ENCODE assay signal across 30 cellular contexts in the genomic region with DNA sequence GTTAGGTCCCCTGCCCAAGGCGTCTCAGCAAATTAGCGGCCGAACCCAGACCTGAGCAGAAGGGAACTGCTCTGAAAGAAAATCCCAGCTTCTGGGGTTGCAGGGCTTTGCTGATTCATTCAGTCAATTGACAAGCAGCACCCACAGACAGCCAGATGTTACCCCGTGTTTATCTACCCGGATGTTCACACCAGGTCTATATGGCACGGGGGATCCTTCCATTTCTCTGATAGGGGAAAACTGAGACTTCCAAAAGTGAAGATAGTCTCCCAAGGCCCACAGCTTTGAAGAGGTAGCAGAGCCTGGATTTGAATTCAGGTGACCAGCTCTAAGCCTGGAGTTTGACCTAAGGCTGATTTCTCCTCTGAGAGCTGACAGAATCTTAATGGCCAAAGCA. TPM values are rescaled to one million over a fixed set of nuclear protein-coding genes. Genes with fewer than 3 reads are reported as not detected.
A peak's percentile ranks its signal among the peaks of the same experiment; 100 is the strongest.
DNase-seq lines count a peak whose midpoint lies in the region; ATAC-seq and TF ChIP-seq lines count a peak whose summit lies in the region.
"Had no signal": no experiment of that assay in that cellular context is flagged by ENCODE, and none has a peak within 500 bp of the region (broad histone marks: within the 10 kb centered on the region; RNA-seq: fewer than 3 reads in every experiment).

No MANE protein-coding gene starts in this region.

- no peaks in the 10 kb centered on the region for H3K9me3 ChIP-seq in SK-N-MC (ENCODE audit: low read depth, low read length)
- H3K9me3 ChIP-seq in colonic mucosa = no peaks in the 10 kb centered on the region
- no peaks in the 10 kb centered on the region for H3K9me3 ChIP-seq in mucosa of rectum (ENCODE audit: control insufficient read depth in 2 of 2, low read length in 2 of 2)
- H3K9me3 ChIP-seq: pancreas, right atrium auricular region, SK-N-SH, testis had no signal

- H3K9ac ChIP-seq in SK-N-MC (ENCODE audit: insufficient read length) (no peak overlapping the region), colonic mucosa (ENCODE audit: low read depth in 2 of 2, low read length in 2 of 2) (peak overlapping the region in 1 of 2 donors; percentile 44), mucosa of rectum (ENCODE audit: low read depth in 1 of 2, low read length in 2 of 2) (peak overlapping the region; percentile 5 to 29)
- H3K9ac ChIP-seq: SK-N-SH had no signal

- H3K36me3 ChIP-seq in SK-N-MC (ENCODE audit: insufficient read depth, low read length) (no peaks in the 10 kb centered on the region), colonic mucosa (no peaks in the 10 kb centered on the region), mucosa of rectum (ENCODE audit: control insufficient read depth in 2 of 2, insufficient read depth in 2 of 2, low read length in 2 of 2) (no peaks in the 10 kb centered on the region)
- H3K36me3 ChIP-seq: cardiac muscle cell, pancreas, right atrium auricular region had no signal

- H3K27me3 ChIP-seq in colonic mucosa = no peaks in the 10 kb centered on the region
- H3K27me3 ChIP-seq in mucosa of rectum (ENCODE audit: control insufficient read depth in 2 of 2, insufficient read depth in 2 of 2, low read length in 2 of 2) = no peaks in the 10 kb centered on the region
- H3K27me3 ChIP-seq: pancreas, right atrium auricular region, testis had no signal

- POLR2A ChIA-PET in activated CD8-positive, alpha-beta T cell treated with anti-CD3 and anti-CD28 coated beads for 36 hours (lab: Charles Lee) = no interaction called here

- H3K4me1 ChIP-seq in colonic mucosa (peaks cover 4% of the 10 kb centered on the region), mucosa of rectum (ENCODE audit: control insufficient read depth in 2 of 2, insufficient read depth in 2 of 2, low read length in 2 of 2) (peaks cover 33 to 56% of the 10 kb centered on the region in 2 donors)

- H3K36me3 Mint-ChIP-seq in activated CD8-positive, alpha-beta T cell treated with anti-CD3 and anti-CD28 coated beads for 36 hours (ENCODE audit: low read depth) = no peaks in the 10 kb centered on the region
- H3K36me3 Mint-ChIP-seq: activated naive CD8-positive, alpha-beta T cell; mesothelial cell of epicardium; natural killer cell; stimulated activated naive B cell treated with anti-CD40 and anti-IgM and Interleukin-4, amounts not matched to agents 10 μg/mL and 1 μg/mL and 100 μg/mL, for 72 hours had no signal

- intact Hi-C loops in colonic mucosa (cut with DNase I) = no loop called here
- intact Hi-C loops in activated CD8-positive, alpha-beta T cell treated with anti-CD3 and anti-CD28 coated beads for 36 hours (cut with micrococcal nuclease) = no loop called here

- no peak for ATAC-seq in activated CD8-positive, alpha-beta T cell treated with anti-CD3 and anti-CD28 coated beads for 36 hours
- ATAC-seq in HG02623 (IDR thresholded peaks at IDR 0.05; ENCODE audit: unreplicated experiment) = no peak
- ATAC-seq: activated CD4-positive, alpha-beta T cell treated with anti-CD3 and anti-CD28 coated beads for 36 hours; HCT116; left lobe of liver; natural killer cell; pancreas; stimulated activated naive B cell treated with anti-CD40 and anti-IgM and Interleukin-4, amounts not matched to agents 10 μg/mL and 1 μg/mL and 100 μg/mL, for 72 hours had no signal

- peaks cover 4% of the 10 kb centered on the region for H3K27me3 Mint-ChIP-seq in activated CD8-positive, alpha-beta T cell treated with anti-CD3 and anti-CD28 coated beads for 36 hours

- no peaks in the 10 kb centered on the region for H3K4me1 Mint-ChIP-seq in activated CD8-positive, alpha-beta T cell treated with anti-CD3 and anti-CD28 coated beads for 36 hours (ENCODE audit: low read depth)
- H3K4me1 Mint-ChIP-seq: activated CD4-positive, alpha-beta T cell treated with anti-CD3 and anti-CD28 coated beads for 36 hours; B cell; natural killer cell; stimulated activated naive B cell treated with anti-CD40 and anti-IgM and Interleukin-4, amounts not matched to agents 10 μg/mL and 1 μg/mL and 100 μg/mL, for 72 hours had no signal

- TF ChIP-seq CTCF in colonic mucosa (IDR thresholded peaks at IDR 0.05) = no peak
- TF ChIP-seq CTCF in activated CD8-positive, alpha-beta T cell treated with anti-CD3 and anti-CD28 coated beads for 36 hours (IDR thresholded peaks at IDR 0.05) = no peak

- H3K9me3 Mint-ChIP-seq in activated CD8-positive, alpha-beta T cell treated with anti-CD3 and anti-CD28 coated beads for 36 hours = no peaks in the 10 kb centered on the region
- H3K9me3 Mint-ChIP-seq: mesothelial cell of epicardium; natural killer cell; stimulated activated naive B cell treated with anti-CD40 and anti-IgM and Interleukin-4, amounts not matched to agents 10 μg/mL and 1 μg/mL and 100 μg/mL, for 72 hours had no signal

- H3K27ac ChIP-seq in SK-N-MC = 0 out of 2 replicates have a peak overlapping the region, but pooled peaks have one; percentile 38
- peak overlapping the region; percentile 56 for H3K27ac ChIP-seq in colonic mucosa
- H3K27ac ChIP-seq in mucosa of rectum (ENCODE audit: low read depth in 2 of 2, low read length in 2 of 2) = peak overlapping the region; percentile 79 to 84
- peak overlapping the region; percentile 19 for H3K27ac ChIP-seq in temporal lobe (ENCODE audit: low read depth, low read length)
- H3K27ac ChIP-seq: cardiac muscle cell, pancreas, testis had no signal

- H3K4me3 ChIP-seq in SK-N-MC = peak overlapping the region; percentile 4; the same call in 1 of the 2 replicates
- H3K4me3 ChIP-seq in colonic mucosa = no peak overlapping the region
- peak overlapping the region in 1 of 2 donors; percentile 20 for H3K4me3 ChIP-seq in mucosa of rectum (ENCODE audit: low read length in 2 of 2)
- H3K4me3 ChIP-seq: cardiac muscle cell, pancreas, right atrium auricular region, testis had no signal

- H3K4me3 Mint-ChIP-seq in activated CD8-positive, alpha-beta T cell treated with anti-CD3 and anti-CD28 coated beads for 36 hours = no peak overlapping the region
- H3K4me3 Mint-ChIP-seq: activated CD4-positive, alpha-beta T cell treated with anti-CD3 and anti-CD28 coated beads for 36 hours; activated naive CD8-positive, alpha-beta T cell; B cell; mesothelial cell of epicardium; natural killer cell; stimulated activated naive B cell treated with anti-CD40 and anti-IgM and Interleukin-4, amounts not matched to agents 10 μg/mL and 1 μg/mL and 100 μg/mL, for 72 hours had no signal

- CTCF ChIA-PET in activated CD8-positive, alpha-beta T cell treated with anti-CD3 and anti-CD28 coated beads for 36 hours (lab: Charles Lee) = interaction anchor here (0.7 kb wide), 1 partner anchor 21 kb away, joined by 3 read pairs; no protein-coding TSS in a partner anchor

- no peak overlapping the region for H3K27ac Mint-ChIP-seq in activated CD8-positive, alpha-beta T cell treated with anti-CD3 and anti-CD28 coated beads for 36 hours
- H3K27ac Mint-ChIP-seq: activated CD4-positive, alpha-beta T cell treated with anti-CD3 and anti-CD28 coated beads for 36 hours; activated naive CD8-positive, alpha-beta T cell; B cell; natural killer cell; stimulated activated naive B cell treated with anti-CD40 and anti-IgM and Interleukin-4, amounts not matched to agents 10 μg/mL and 1 μg/mL and 100 μg/mL, for 72 hours had no signal

- no peak for DNase-seq in SK-N-MC (ENCODE audit: low read depth, low spot score)
- no peak for DNase-seq in colonic mucosa
- DNase-seq in stimulated activated CD4-positive, alpha-beta T cell treated with anti-CD3 and anti-CD28 coated beads, Interleukin-4, amount 100 ng/mL, for 24 hours = no peak
- DNase-seq in activated CD8-positive, alpha-beta T cell treated with anti-CD3 and anti-CD28 coated beads for 36 hours = no peak
- DNase-seq: activated CD4-positive, alpha-beta T cell treated with anti-CD3 and anti-CD28 coated beads for 36 hours; activated effector memory CD4-positive, alpha-beta T cell treated with Interleukin-2 at 50 U/mL for 16 hours; aorta; DMS153; natural killer cell; NCI-H146; NCI-H2107; NCI-H774; pancreas; RPMI8226; stimulated activated naive B cell treated with anti-CD40 and anti-IgM and Interleukin-4, amounts not matched to agents 10 μg/mL and 1 μg/mL and 100 μg/mL, for 72 hours; T-helper 2 cell; testis had no signal

RNA-seq across cellular contexts. Expression of a gene that starts 14.0 kb away (rescaled TPM):
- total RNA-seq in colonic mucosa (100 to 1,000 TPM; 142 to 152 TPM), temporal lobe (1.2 TPM)
- 1 to 10 TPM; 3.7 to 4.6 TPM for total RNA-seq in activated CD8-positive, alpha-beta T cell treated with anti-CD3 and anti-CD28 coated beads for 36 hours

RNA-seq across cellular contexts. Expression of a gene that starts 43.1 kb away (rescaled TPM):
- total RNA-seq in colonic mucosa (1 to 10 TPM in 1 of 2 donors, under 1 TPM in 1; 0.77 to 1.5 TPM), temporal lobe (not detected)
- total RNA-seq in activated CD8-positive, alpha-beta T cell treated with anti-CD3 and anti-CD28 coated beads for 36 hours = not detected
- total RNA-seq: activated CD4-positive, alpha-beta T cell treated with anti-CD3 and anti-CD28 coated beads for 36 hours; aorta; B cell; left lobe of liver; LHCN-M2; natural killer cell; right atrium auricular region had no signal

RNA-seq across cellular contexts. Expression of a gene that starts 58.9 kb away (rescaled TPM):
- total RNA-seq in colonic mucosa = 1 to 10 TPM; 3.4 to 4.0 TPM
- 0.25 TPM for total RNA-seq in temporal lobe
- not detected for total RNA-seq in activated CD8-positive, alpha-beta T cell treated with anti-CD3 and anti-CD28 coated beads for 36 hours
- total RNA-seq: activated CD4-positive, alpha-beta T cell treated with anti-CD3 and anti-CD28 coated beads for 36 hours; B cell; cardiac muscle cell; frontal cortex; LHCN-M2; natural killer cell had no signal

Comparison
In these comparisons a context has a peak if more than half of its experiments do, and no peak if none do; other contexts are left out.
1. H3K27ac ChIP-seq: peak in every context shown above with its lines; median percentile 82 in mucosa of rectum; 56 in colonic mucosa; 38 in SK-N-MC; 19 in temporal lobe.
2. RNA of a gene that starts 14.0 kb away (total RNA-seq): 142 to 152 TPM in colonic mucosa; 3.7 to 4.6 TPM in activated CD8-positive, alpha-beta T cell treated with anti-CD3 and anti-CD28 coated beads for 36 hours and 1.2 TPM in temporal lobe (single experiment); every median in the first group is over 10 times any median in the second.